ENCODE assay signal across 1 cellular context in genomic region chr7:76262683-76263402, GRCh38.
TF ChIP-seq lines count a peak whose summit lies in the region.

No MANE protein-coding gene starts in this region.

TF ChIP-seq in K562, 482 proteins besides CTCF, POLR2A, EP300 and RAD21 (continued from another document and continues in another):
- TF ChIP-seq OTX1 (CRISPR knock-in tag; IDR thresholded peaks at IDR 0.05) (no peak), ETS2 (tag; IDR thresholded peaks at IDR 0.05; ENCODE audit: borderline replicate concordance, poor library complexity, severe bottlenecking) (no peak), RAD51 (IDR thresholded peaks at IDR 0.05; ENCODE audit: borderline replicate concordance, low read depth) (no peak), CBX1 (IDR thresholded peaks at IDR 0.05; ENCODE audit: low read depth) (no peak), IFI16 (CRISPR knock-in tag; IDR thresholded peaks at IDR 0.05) (no peak), XRCC5 (IDR thresholded peaks at IDR 0.05; ENCODE audit: low read depth, low read length) (peak; percentile 54; the same call in 1 of the 2 replicates), ZNF436 (CRISPR knock-in tag; IDR thresholded peaks at IDR 0.05) (no peak), KDM4B (IDR thresholded peaks at IDR 0.05; ENCODE audit: borderline replicate concordance in 2 of 2, low read depth in 1 of 2) (no peak), PREB (CRISPR knock-in tag; IDR thresholded peaks at IDR 0.05) (peak; percentile 83; the same call in 1 of the 2 replicates), FOSL1 (tag; conservative IDR thresholded peaks at IDR 0.05) (no peak), ATF7 (IDR thresholded peaks at IDR 0.05) (0 out of 2 replicates have a peak, but pooled peaks have one; percentile 23), KAT7 (CRISPR knock-in tag; IDR thresholded peaks at IDR 0.05; ENCODE audit: borderline replicate concordance) (no peak), ZSCAN32 (CRISPR knock-in tag; IDR thresholded peaks at IDR 0.05) (no peak), TRIM25 (IDR thresholded peaks at IDR 0.05; ENCODE audit: borderline replicate concordance) (0 out of 2 replicates have a peak, but pooled peaks have one; percentile 68), EHMT2 (IDR thresholded peaks at IDR 0.05) (no peak), GATA2 (CRISPR knock-in tag; IDR thresholded peaks at IDR 0.05) (no peak), SIRT6 (IDR thresholded peaks at IDR 0.05; ENCODE audit: low read depth, low read length) (no peak), MYC (IDR thresholded peaks at IDR 0.05; ENCODE audit: low read depth, low read length) (no peak), MYC (CRISPR knock-in tag; IDR thresholded peaks at IDR 0.05; ENCODE audit: borderline replicate concordance, low read depth) (no peak), RBM34 (IDR thresholded peaks at IDR 0.05; ENCODE audit: borderline replicate concordance, insufficient read depth, low read length) (no peak), MAZ (CRISPR knock-in tag; conservative IDR thresholded peaks at IDR 0.05 in 1 of 2, IDR thresholded peaks at IDR 0.05 in 1 of 2) (peak in 1 of 2 experiments; percentile 44; a peak in 1 of 4 replicates), PHB2 (IDR thresholded peaks at IDR 0.05; ENCODE audit: low read depth) (peak; percentile 59; the same call in 1 of the 2 replicates), ZNF76 (CRISPR knock-in tag; IDR thresholded peaks at IDR 0.05; ENCODE audit: borderline replicate concordance) (no peak), KLF16 (IDR thresholded peaks at IDR 0.05) (peak; percentile 59; the same call in 1 of the 2 replicates), HLTF (IDR thresholded peaks at IDR 0.05) (0 out of 2 replicates have a peak, but pooled peaks have one; percentile 44), GABPB1 (CRISPR knock-in tag; IDR thresholded peaks at IDR 0.05) (no peak), ZNF518B (CRISPR knock-in tag; IDR thresholded peaks at IDR 0.05) (no peak), POLR3A (IDR thresholded peaks at IDR 0.05; ENCODE audit: borderline replicate concordance, extremely low read depth, insufficient read depth, insufficient read length) (no peak), ZNF24 (IDR thresholded peaks at IDR 0.05) (no peak), JUND (IDR thresholded peaks at IDR 0.05; ENCODE audit: borderline replicate concordance, low read depth, low read length) (peak; percentile 27; the same call in 1 of the 2 replicates), JUND (tag; IDR thresholded peaks at IDR 0.05; ENCODE audit: borderline replicate concordance, low read depth, low read length) (no peak), FOXA3 (CRISPR knock-in tag; conservative IDR thresholded peaks at IDR 0.05 in 1 of 2, IDR thresholded peaks at IDR 0.05 in 1 of 2) (no peak), ZNF512 (tag; IDR thresholded peaks at IDR 0.05) (peak; percentile 38; the same call in 1 of the 2 replicates), ZNF318 (IDR thresholded peaks at IDR 0.05; ENCODE audit: borderline replicate concordance in 1 of 2, low read depth in 1 of 2) (0 out of 4 replicates have a peak, but pooled peaks of 1 of the 2 experiments have one; percentile 29), MAFK (IDR thresholded peaks at IDR 0.05; ENCODE audit: low read length) (no peak)
- TF ChIP-seq, protein P1, sequence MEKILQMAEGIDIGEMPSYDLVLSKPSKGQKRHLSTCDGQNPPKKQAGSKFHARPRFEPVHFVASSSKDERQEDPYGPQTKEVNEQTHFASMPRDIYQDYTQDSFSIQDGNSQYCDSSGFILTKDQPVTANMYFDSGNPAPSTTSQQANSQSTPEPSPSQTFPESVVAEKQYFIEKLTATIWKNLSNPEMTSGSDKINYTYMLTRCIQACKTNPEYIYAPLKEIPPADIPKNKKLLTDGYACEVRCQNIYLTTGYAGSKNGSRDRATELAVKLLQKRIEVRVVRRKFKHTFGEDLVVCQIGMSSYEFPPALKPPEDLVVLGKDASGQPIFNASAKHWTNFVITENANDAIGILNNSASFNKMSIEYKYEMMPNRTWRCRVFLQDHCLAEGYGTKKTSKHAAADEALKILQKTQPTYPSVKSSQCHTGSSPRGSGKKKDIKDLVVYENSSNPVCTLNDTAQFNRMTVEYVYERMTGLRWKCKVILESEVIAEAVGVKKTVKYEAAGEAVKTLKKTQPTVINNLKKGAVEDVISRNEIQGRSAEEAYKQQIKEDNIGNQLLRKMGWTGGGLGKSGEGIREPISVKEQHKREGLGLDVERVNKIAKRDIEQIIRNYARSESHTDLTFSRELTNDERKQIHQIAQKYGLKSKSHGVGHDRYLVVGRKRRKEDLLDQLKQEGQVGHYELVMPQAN (IDR thresholded peaks at IDR 0.05; ENCODE audit: borderline replicate concordance) = no peak
- TF ChIP-seq, protein P2, sequence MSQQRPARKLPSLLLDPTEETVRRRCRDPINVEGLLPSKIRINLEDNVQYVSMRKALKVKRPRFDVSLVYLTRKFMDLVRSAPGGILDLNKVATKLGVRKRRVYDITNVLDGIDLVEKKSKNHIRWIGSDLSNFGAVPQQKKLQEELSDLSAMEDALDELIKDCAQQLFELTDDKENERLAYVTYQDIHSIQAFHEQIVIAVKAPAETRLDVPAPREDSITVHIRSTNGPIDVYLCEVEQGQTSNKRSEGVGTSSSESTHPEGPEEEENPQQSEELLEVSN (IDR thresholded peaks at IDR 0.05; ENCODE audit: borderline replicate concordance in 1 of 2, extremely low read depth in 1 of 2, insufficient read depth in 1 of 2, insufficient read length in 1 of 2, low read depth in 1 of 2, low read length in 1 of 2, poor library complexity in 1 of 2, severe bottlenecking in 1 of 2) = no peak
